ENCODE assay signal across 27 cellular contexts in genomic region chr6:11845664-11846577, GRCh38.
"Had no signal": no experiment of that assay in that cellular context is flagged by ENCODE, and none has a peak within 500 bp of the region (broad histone marks: within the 10 kb centered on the region; RNA-seq: fewer than 3 reads in every experiment).

No MANE protein-coding gene starts in this region.

- H3K4me1 ChIP-seq: gastrocnemius medialis, upper lobe of right lung had no signal

- H3K27ac Mint-ChIP-seq: activated CD4-positive, alpha-beta memory T cell treated with anti-CD3 and anti-CD28 coated beads, Interleukin-2, amount 10 ng/mL, durations not matched to agents 7 days and 5 days; activated CD4-positive, alpha-beta T cell treated with anti-CD3 and anti-CD28 coated beads, Interleukin-2, amount 10 ng/mL, durations not matched to agents 24 days and 14 days; activated naive CD4-positive, alpha-beta T cell treated with anti-CD3 and anti-CD28 coated beads, Interleukin-2, amount 50 U/mL, for 72 hours; brain; memory B cell; naive B cell; T-cell; T-helper 2 cell treated with Interferon-gamma antibody and Interleukin-4, amounts not matched to agents 5 μg/mL and 100 μg/mL, for 36 hours had no signal

- H3K36me3 ChIP-seq: esophagus muscularis mucosa, gastrocnemius medialis, thoracic aorta, upper lobe of right lung had no signal

- H3K4me3 ChIP-seq: esophagus muscularis mucosa, gastrocnemius medialis, thoracic aorta, upper lobe of right lung had no signal

- H3K27ac ChIP-seq: esophagus muscularis mucosa, gastrocnemius medialis, thoracic aorta, upper lobe of right lung, VCaP had no signal

- H3K9me3 Mint-ChIP-seq: activated CD4-positive, alpha-beta memory T cell treated with anti-CD3 and anti-CD28 coated beads, Interleukin-2, amount 10 ng/mL, durations not matched to agents 7 days and 5 days; activated naive CD4-positive, alpha-beta T cell treated with anti-CD3 and anti-CD28 coated beads, Interleukin-2, amount 50 U/mL, for 72 hours; memory B cell; T-cell; T-helper 2 cell treated with Interferon-gamma antibody and Interleukin-4, amounts not matched to agents 5 μg/mL and 100 μg/mL, for 36 hours had no signal

- H3K4me3 Mint-ChIP-seq: activated CD4-positive, alpha-beta memory T cell treated with anti-CD3 and anti-CD28 coated beads, Interleukin-2, amount 10 ng/mL, durations not matched to agents 7 days and 5 days; activated CD4-positive, alpha-beta T cell treated with anti-CD3 and anti-CD28 coated beads, Interleukin-2, amount 10 ng/mL, durations not matched to agents 24 days and 14 days; brain; memory B cell; naive B cell; neural crest cell; T-cell; T-helper 2 cell treated with Interferon-gamma antibody and Interleukin-4, amounts not matched to agents 5 μg/mL and 100 μg/mL, for 36 hours had no signal

- H3K4me1 Mint-ChIP-seq: activated CD4-positive, alpha-beta memory T cell treated with anti-CD3 and anti-CD28 coated beads, Interleukin-2, amount 10 ng/mL, durations not matched to agents 7 days and 5 days; activated CD4-positive, alpha-beta T cell treated with anti-CD3 and anti-CD28 coated beads, Interleukin-2, amount 10 ng/mL, durations not matched to agents 24 days and 14 days; brain; naive B cell; neural crest cell had no signal

- DNase-seq: activated CD4-positive, alpha-beta memory T cell treated with anti-CD3 and anti-CD28 coated beads, Interleukin-2, amount 10 ng/mL, durations not matched to agents 7 days and 5 days; activated CD4-positive, alpha-beta T cell treated with anti-CD3 and anti-CD28 coated beads, Interleukin-2, amount 10 ng/mL, durations not matched to agents 24 days and 14 days; activated gamma-delta T cell treated with Interleukin-2 at 50 U/mL for 16 hours; aorta; central memory CD4-positive, alpha-beta T cell; dermis blood vessel endothelial cell; effector CD8-positive, alpha-beta T cell; gastrocnemius medialis; head of caudate nucleus; hypothalamus; naive B cell; occipital lobe; posterior cingulate gyrus; retina; stimulated activated CD4-positive, alpha-beta T cell treated with anti-CD3 and anti-CD28 coated beads, Interleukin-4, amount 100 ng/mL, for 24 hours; stimulated activated naive CD4-positive, alpha-beta T cell treated with Interleukin-2 at 50 U/mL for 16 hours; T-cell; upper lobe of right lung had no signal

- H3K9me3 ChIP-seq: esophagus muscularis mucosa, gastrocnemius medialis, thoracic aorta, upper lobe of right lung had no signal

- H3K36me3 Mint-ChIP-seq: brain, naive B cell, T-cell had no signal

- H3K27me3 ChIP-seq: esophagus muscularis mucosa, gastrocnemius medialis, upper lobe of right lung had no signal

- H3K27me3 Mint-ChIP-seq: activated CD4-positive, alpha-beta T cell treated with anti-CD3 and anti-CD28 coated beads, Interleukin-2, amount 10 ng/mL, durations not matched to agents 24 days and 14 days; brain; T-cell had no signal

- ATAC-seq: activated CD4-positive, CD25-positive, alpha-beta regulatory T cell treated with anti-CD3 and anti-CD28 coated beads, Interleukin-2, amount 50 U/mL, for 24 hours; activated naive CD4-positive, alpha-beta T cell treated with anti-CD3 and anti-CD28 coated beads, Interleukin-2, amount 50 U/mL, for 72 hours; gastrocnemius medialis; T-cell; upper lobe of right lung had no signal
